Comparison of ENCODE assay signal across 1 cellular context in the genomic region with DNA sequence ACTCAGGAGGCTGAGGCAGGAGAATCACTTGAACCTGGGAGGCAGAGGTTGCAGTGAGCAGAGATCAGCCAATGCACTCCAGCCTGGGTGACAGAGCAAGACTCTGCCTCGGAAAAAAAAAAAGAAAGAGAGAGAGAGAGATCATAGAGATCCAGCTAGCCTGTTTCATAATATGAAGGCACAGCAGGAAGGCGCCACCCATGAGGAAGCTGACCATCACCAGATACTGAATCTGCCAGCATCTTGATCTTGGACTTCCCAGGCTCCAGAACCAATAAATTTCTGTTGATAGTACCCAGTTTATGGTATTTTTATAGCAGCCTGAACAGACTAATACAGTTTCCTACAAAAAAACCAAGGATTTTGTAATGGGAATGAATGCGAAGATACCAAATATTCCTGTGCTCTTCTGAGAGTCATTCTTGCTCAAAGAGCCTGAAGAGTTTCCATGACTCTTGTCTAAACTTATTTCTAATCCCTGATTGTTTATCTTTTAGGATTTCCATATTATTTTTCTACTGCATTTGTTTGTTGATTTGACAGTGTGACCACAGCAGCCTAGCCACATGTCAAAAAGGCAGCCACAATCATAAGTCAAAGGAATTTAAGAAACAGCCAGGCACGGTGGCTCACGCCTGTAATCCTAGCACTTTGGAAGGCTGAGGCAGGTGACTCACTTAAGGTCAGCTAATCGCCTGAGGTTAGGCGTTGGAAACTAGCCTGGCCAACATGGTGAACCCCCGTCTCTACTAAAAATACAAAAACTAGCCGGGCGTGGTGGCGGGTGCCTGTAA.
TF ChIP-seq lines count a peak whose summit lies in the region.

No MANE protein-coding gene starts in this region.

TF ChIP-seq in HCT116, 20 proteins besides CTCF, POLR2A, EP300 and RAD21 (continued from another document):
- TF ChIP-seq, protein P1, sequence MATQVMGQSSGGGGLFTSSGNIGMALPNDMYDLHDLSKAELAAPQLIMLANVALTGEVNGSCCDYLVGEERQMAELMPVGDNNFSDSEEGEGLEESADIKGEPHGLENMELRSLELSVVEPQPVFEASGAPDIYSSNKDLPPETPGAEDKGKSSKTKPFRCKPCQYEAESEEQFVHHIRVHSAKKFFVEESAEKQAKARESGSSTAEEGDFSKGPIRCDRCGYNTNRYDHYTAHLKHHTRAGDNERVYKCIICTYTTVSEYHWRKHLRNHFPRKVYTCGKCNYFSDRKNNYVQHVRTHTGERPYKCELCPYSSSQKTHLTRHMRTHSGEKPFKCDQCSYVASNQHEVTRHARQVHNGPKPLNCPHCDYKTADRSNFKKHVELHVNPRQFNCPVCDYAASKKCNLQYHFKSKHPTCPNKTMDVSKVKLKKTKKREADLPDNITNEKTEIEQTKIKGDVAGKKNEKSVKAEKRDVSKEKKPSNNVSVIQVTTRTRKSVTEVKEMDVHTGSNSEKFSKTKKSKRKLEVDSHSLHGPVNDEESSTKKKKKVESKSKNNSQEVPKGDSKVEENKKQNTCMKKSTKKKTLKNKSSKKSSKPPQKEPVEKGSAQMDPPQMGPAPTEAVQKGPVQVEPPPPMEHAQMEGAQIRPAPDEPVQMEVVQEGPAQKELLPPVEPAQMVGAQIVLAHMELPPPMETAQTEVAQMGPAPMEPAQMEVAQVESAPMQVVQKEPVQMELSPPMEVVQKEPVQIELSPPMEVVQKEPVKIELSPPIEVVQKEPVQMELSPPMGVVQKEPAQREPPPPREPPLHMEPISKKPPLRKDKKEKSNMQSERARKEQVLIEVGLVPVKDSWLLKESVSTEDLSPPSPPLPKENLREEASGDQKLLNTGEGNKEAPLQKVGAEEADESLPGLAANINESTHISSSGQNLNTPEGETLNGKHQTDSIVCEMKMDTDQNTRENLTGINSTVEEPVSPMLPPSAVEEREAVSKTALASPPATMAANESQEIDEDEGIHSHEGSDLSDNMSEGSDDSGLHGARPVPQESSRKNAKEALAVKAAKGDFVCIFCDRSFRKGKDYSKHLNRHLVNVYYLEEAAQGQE (IDR thresholded peaks at IDR 0.05; ENCODE audit: low read depth), result no peak
- TF ChIP-seq POLR2AphosphoS5 (IDR thresholded peaks at IDR 0.05; ENCODE audit: low read depth, low read length), result no peak
- no peak for TF ChIP-seq TCF7L2 (IDR thresholded peaks at IDR 0.05; ENCODE audit: borderline replicate concordance, extremely low read depth, insufficient read depth, insufficient read length)
- no peak for TF ChIP-seq JUND (IDR thresholded peaks at IDR 0.05)
- TF ChIP-seq, protein P2, sequence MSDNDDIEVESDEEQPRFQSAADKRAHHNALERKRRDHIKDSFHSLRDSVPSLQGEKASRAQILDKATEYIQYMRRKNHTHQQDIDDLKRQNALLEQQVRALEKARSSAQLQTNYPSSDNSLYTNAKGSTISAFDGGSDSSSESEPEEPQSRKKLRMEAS (IDR thresholded peaks at IDR 0.05), result no peak
- TF ChIP-seq, protein P3, sequence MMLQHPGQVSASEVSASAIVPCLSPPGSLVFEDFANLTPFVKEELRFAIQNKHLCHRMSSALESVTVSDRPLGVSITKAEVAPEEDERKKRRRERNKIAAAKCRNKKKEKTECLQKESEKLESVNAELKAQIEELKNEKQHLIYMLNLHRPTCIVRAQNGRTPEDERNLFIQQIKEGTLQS (IDR thresholded peaks at IDR 0.05), result no peak
- TF ChIP-seq FOSL1 (IDR thresholded peaks at IDR 0.05; ENCODE audit: low read depth), result no peak
- TF ChIP-seq SIN3A (IDR thresholded peaks at IDR 0.05; ENCODE audit: low read depth), result no peak
